ENCODE assay signal across 8 cellular contexts in the genomic region with DNA sequence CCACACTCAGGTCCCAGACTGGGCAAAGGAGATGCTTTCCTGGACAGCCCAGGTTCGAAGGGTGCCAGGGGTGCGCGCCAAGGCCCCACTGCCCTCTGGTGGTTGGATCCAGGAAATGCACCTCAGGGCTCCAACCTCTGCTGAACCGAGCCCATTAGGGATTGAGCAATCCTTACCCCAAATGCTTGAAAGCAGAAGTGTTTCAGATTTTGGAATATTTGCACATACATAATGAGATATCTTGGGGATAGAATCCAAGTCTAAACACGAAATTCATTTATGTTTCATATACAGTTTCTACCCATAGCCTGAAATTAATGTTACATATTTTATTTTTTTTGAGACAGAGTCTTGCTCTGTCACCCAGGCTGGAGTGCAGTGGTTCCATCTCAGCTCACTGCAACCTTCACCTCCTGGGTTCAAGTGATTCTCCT. TPM values are rescaled to one million over a fixed set of nuclear protein-coding genes. Genes with fewer than 3 reads are reported as not detected.
DNase-seq lines count a peak whose midpoint lies in the region; ATAC-seq and TF ChIP-seq lines count a peak whose summit lies in the region.

No MANE protein-coding gene starts in this region.

- peaks cover 3% of the 10 kb centered on the region for H3K36me3 Mint-ChIP-seq in activated naive CD4-positive, alpha-beta T cell treated with anti-CD3 and anti-CD28 coated beads, Interleukin-2, amount 10 ng/mL, durations not matched to agents 7 days and 5 days

- ATAC-seq in Right ventricle myocardium inferior: peak; percentile 72
- no peak for ATAC-seq in HG03378 (IDR thresholded peaks at IDR 0.05; ENCODE audit: unreplicated experiment)
- ATAC-seq in GM21825 (IDR thresholded peaks at IDR 0.05; ENCODE audit: unreplicated experiment): no peak

- peaks cover 5% of the 10 kb centered on the region for H3K4me1 Mint-ChIP-seq in activated naive CD4-positive, alpha-beta T cell treated with anti-CD3 and anti-CD28 coated beads, Interleukin-2, amount 10 ng/mL, durations not matched to agents 7 days and 5 days

- DNase-seq in GDM1 (lab: John Stamatoyannopoulos, UW): peak; percentile 68
- DNase-seq in M059J (ENCODE audit: low read depth): peak; percentile 72
- DNase-seq in SK-N-SH: peak; percentile 91
- DNase-seq in activated naive CD4-positive, alpha-beta T cell treated with anti-CD3 and anti-CD28 coated beads, Interleukin-2, amount 10 ng/mL, durations not matched to agents 7 days and 5 days: peak; percentile 82
- peak; percentile 90 for DNase-seq in Right ventricle myocardium inferior (ENCODE audit: missing footprints)
- peak; percentile 74 for DNase-seq in prostate gland (ENCODE audit: low spot score)

- TF ChIP-seq RAD21 in SK-N-SH (IDR thresholded peaks at IDR 0.05; ENCODE audit: low read length): peak; percentile 96

- H3K9ac ChIP-seq in SK-N-SH: no peak overlapping the region

- H3K79me2 ChIP-seq in SK-N-SH (ENCODE audit: insufficient read depth): no peaks in the 10 kb centered on the region

- no peak for TF ChIP-seq EP300 in SK-N-SH (IDR thresholded peaks at IDR 0.05; ENCODE audit: borderline replicate concordance in 1 of 2, low read depth in 1 of 2, low read length in 1 of 2)

- peaks cover 4% of the 10 kb centered on the region for H3K27me3 Mint-ChIP-seq in activated naive CD4-positive, alpha-beta T cell treated with anti-CD3 and anti-CD28 coated beads, Interleukin-2, amount 10 ng/mL, durations not matched to agents 7 days and 5 days

- TF ChIP-seq CTCF in SK-N-SH (IDR thresholded peaks at IDR 0.05): peak; percentile 97
- peak; percentile 92 to 98 (median 94) for TF ChIP-seq CTCF in prostate gland (IDR thresholded peaks at IDR 0.05)

- H3K4me2 ChIP-seq in SK-N-SH: no peak overlapping the region

- peak overlapping the region; percentile 6 for H3K27ac Mint-ChIP-seq in activated naive CD4-positive, alpha-beta T cell treated with anti-CD3 and anti-CD28 coated beads, Interleukin-2, amount 10 ng/mL, durations not matched to agents 7 days and 5 days

- intact Hi-C loops in Right ventricle myocardium inferior (cut with DNase I) (loop anchor here (1.0 to 10.0 kb wide), 3 partner anchors 51 to 133 kb away; a partner anchor contains a TSS), prostate gland (cut with DNase I) (loop anchor here (2.0 to 10.0 kb wide), 2 partner anchors 101 to 133 kb away; a partner anchor contains a TSS)

- H4K20me1 ChIP-seq in SK-N-SH (ENCODE audit: insufficient read depth): no peaks in the 10 kb centered on the region

- WGBS in SK-N-SH (ENCODE audit: low lambda C conversion rate): under 1% methylated on average over 5 of the region's 5 CpGs
- 4% methylated on average over 5 of the region's 5 CpGs for WGBS in prostate gland

- peak overlapping the region in 1 of 2 experiments; percentile 36; a peak in 1 of 4 replicates for H3K4me3 ChIP-seq in SK-N-SH (ENCODE audit: low read depth in 2 of 2, low read length in 1 of 2)
- H3K4me3 ChIP-seq in prostate gland: no peak overlapping the region

- 0 out of 2 replicates have a peak overlapping the region, but pooled peaks have one; percentile 53 for H2AFZ ChIP-seq in SK-N-SH (ENCODE audit: low read depth)

- H3K27me3 ChIP-seq in SK-N-SH (ENCODE audit: insufficient read depth) (no peaks in the 10 kb centered on the region), prostate gland (replicated peaks; ENCODE audit: insufficient read depth) (no peaks in the 10 kb centered on the region)

- no peaks in the 10 kb centered on the region for H3K9me2 ChIP-seq in SK-N-SH

- POLR2A ChIA-PET in SK-N-SH (lab: Yijun Ruan, JAX): interaction anchor here (2.1 kb wide), 1 partner anchor 51 kb away, joined by 15 read pairs; no protein-coding TSS in a partner anchor

- no peaks in the 10 kb centered on the region for H3F3A ChIP-seq in SK-N-SH (replicated peaks; ENCODE audit: insufficient read depth)

- H3K27ac ChIP-seq in SK-N-SH (ENCODE audit: low read depth in 2 of 2, low read length in 1 of 2): no peak overlapping the region
- no peak overlapping the region for H3K27ac ChIP-seq in prostate gland

- no peaks in the 10 kb centered on the region for H3K9me3 Mint-ChIP-seq in activated naive CD4-positive, alpha-beta T cell treated with anti-CD3 and anti-CD28 coated beads, Interleukin-2, amount 10 ng/mL, durations not matched to agents 7 days and 5 days

- H3K36me3 ChIP-seq in SK-N-SH (replicated peaks in 1 of 2; ENCODE audit: control insufficient read depth in 1 of 2, insufficient read depth in 2 of 2, low read length in 1 of 2) (no peaks in the 10 kb centered on the region), prostate gland (no peaks in the 10 kb centered on the region)

- no peak for TF ChIP-seq POLR2A in prostate gland (IDR thresholded peaks at IDR 0.05)

- no peak overlapping the region for H3K4me3 Mint-ChIP-seq in activated naive CD4-positive, alpha-beta T cell treated with anti-CD3 and anti-CD28 coated beads, Interleukin-2, amount 10 ng/mL, durations not matched to agents 7 days and 5 days

- CTCF ChIA-PET in SK-N-SH (lab: Yijun Ruan, JAX): interaction anchor here (0.6 to 23.4 kb wide), 41 partner anchors 8 to 510 kb away, joined by 3 to 1084 read pairs (median 4); a partner anchor contains a TSS
- CTCF ChIA-PET in activated naive CD4-positive, alpha-beta T cell treated with anti-CD3 and anti-CD28 coated beads, Interleukin-2, amount 10 ng/mL, durations not matched to agents 7 days and 5 days (lab: Charles Lee): interaction anchor here (0.5 to 16.9 kb wide), 15 partner anchors 9 to 201 kb away, joined by 3 to 367 read pairs (median 3); no protein-coding TSS in a partner anchor

- H3K9me3 ChIP-seq in SK-N-SH: no peaks in the 10 kb centered on the region
- no peaks in the 10 kb centered on the region for H3K9me3 ChIP-seq in prostate gland

- H3K4me1 ChIP-seq in SK-N-SH (ENCODE audit: control insufficient read depth in 1 of 2, insufficient read depth in 2 of 2, low read depth in 1 of 2, low read length in 1 of 2) (peaks cover 15 to 19% of the 10 kb centered on the region in 2 experiments; a peak in 3 of 4 replicates), prostate gland (replicated peaks) (peaks cover 6% of the 10 kb centered on the region)

TF ChIP-seq in SK-N-SH, 30 proteins besides CTCF, POLR2A, EP300 and RAD21:
- TF ChIP-seq SMC3 (IDR thresholded peaks at IDR 0.05; ENCODE audit: low read depth, low read length) (peak; percentile 99), CHD2 (IDR thresholded peaks at IDR 0.05; ENCODE audit: low read length, partially characterized antibody) (no peak)
TF ChIP-seq in SK-N-SH: peak in this region for 1.

RNA-seq across cellular contexts. Expression of a gene that starts 57.4 kb away (rescaled TPM):
- 10.0 and 24.1 TPM in 2 replicates for total RNA-seq in M059J (2014; rRNA removed; shearing (Covaris generic))
- polyA plus RNA-seq in SK-N-SH (2012; rRNA removed): 5.6 and 11.4 TPM in 2 replicates
- 7.0 and 9.2 TPM in 2 replicates for polyA plus RNA-seq in SK-N-SH (2012; cell fraction: cytosol; rRNA removed)
- 10.7 and 14.3 TPM in 2 replicates for polyA plus RNA-seq in SK-N-SH (2012; cell fraction: nucleus; rRNA removed)
- total RNA-seq in Right ventricle myocardium inferior: 20.2 TPM
- 10 to 100 TPM; 22.9 to 30.4 TPM for total RNA-seq in prostate gland
